In genomic region chr9:33459115-33459514, GRCh38 we compare ENCODE assay signal across 1 cellular context.
TF ChIP-seq lines count a peak whose summit lies in the region.

No MANE protein-coding gene starts in this region.

TF ChIP-seq in HCT116, 20 proteins besides CTCF, POLR2A, EP300 and RAD21:
- TF ChIP-seq JUND (IDR thresholded peaks at IDR 0.05) (no peak), ZBTB33 (IDR thresholded peaks at IDR 0.05; ENCODE audit: extremely low read depth, insufficient replicate concordance, low read length) (no peak), ZFX (IDR thresholded peaks at IDR 0.05) (no peak), EZH2 (IDR thresholded peaks at IDR 0.05) (no peak), REST (IDR thresholded peaks at IDR 0.05; ENCODE audit: low read depth) (no peak), POLR2AphosphoS5 (IDR thresholded peaks at IDR 0.05; ENCODE audit: low read depth, low read length) (no peak), EZH2phosphoT487 (IDR thresholded peaks at IDR 0.05; ENCODE audit: borderline replicate concordance) (no peak), TCF7L2 (IDR thresholded peaks at IDR 0.05; ENCODE audit: borderline replicate concordance, extremely low read depth, insufficient read depth, insufficient read length) (no peak), FOSL1 (IDR thresholded peaks at IDR 0.05; ENCODE audit: low read depth) (no peak), ELF1 (IDR thresholded peaks at IDR 0.05; ENCODE audit: borderline replicate concordance, low read depth) (no peak), ZNF274 (IDR thresholded peaks at IDR 0.05; ENCODE audit: low read depth, low read length) (no peak), SIN3A (IDR thresholded peaks at IDR 0.05; ENCODE audit: low read depth) (no peak), ATF3 (IDR thresholded peaks at IDR 0.05) (no peak), CBX3 (IDR thresholded peaks at IDR 0.05; ENCODE audit: low read depth) (no peak), SRF (IDR thresholded peaks at IDR 0.05; ENCODE audit: low read depth) (no peak), MAX (IDR thresholded peaks at IDR 0.05) (no peak)
